Comparison of ENCODE assay signal across 1 cellular context in genomic region chr17:42378597-42379594, GRCh38.
TF ChIP-seq lines count a peak whose summit lies in the region.

No MANE protein-coding gene starts in this region.

TF ChIP-seq in GM12878, 131 proteins besides CTCF, POLR2A, EP300 and RAD21 (continued from another document):
- no peak for TF ChIP-seq E2F8 (IDR thresholded peaks at IDR 0.05; ENCODE audit: low read depth, partially characterized antibody)
- TF ChIP-seq TBL1XR1 (IDR thresholded peaks at IDR 0.05; ENCODE audit: low read depth, low read length): 0 out of 2 replicates have a peak, but pooled peaks have one; percentile 30
- peak; percentile 47; the same call in 1 of the 2 replicates for TF ChIP-seq IRF4 (IDR thresholded peaks at IDR 0.05; ENCODE audit: low read depth, low read length)
- TF ChIP-seq CHD1 (IDR thresholded peaks at IDR 0.05; ENCODE audit: low read depth, low read length): no peak
- TF ChIP-seq STAT3 (IDR thresholded peaks at IDR 0.05; ENCODE audit: low read depth, low read length): no peak
- TF ChIP-seq NFYA (IDR thresholded peaks at IDR 0.05; ENCODE audit: borderline replicate concordance, low read depth, low read length): no peak
- no peak for TF ChIP-seq GABPA (IDR thresholded peaks at IDR 0.05; ENCODE audit: low read depth)
- TF ChIP-seq BACH1 (IDR thresholded peaks at IDR 0.05; ENCODE audit: borderline replicate concordance): no peak
- TF ChIP-seq EZH2 (IDR thresholded peaks at IDR 0.05; ENCODE audit: borderline replicate concordance, control insufficient read depth, low read depth, low read length): no peak
- TF ChIP-seq RAD51 (IDR thresholded peaks at IDR 0.05): no peak
- TF ChIP-seq NKRF (conservative IDR thresholded peaks at IDR 0.05): no peak
- TF ChIP-seq MEF2A (IDR thresholded peaks at IDR 0.05; ENCODE audit: insufficient read depth, low read depth, low read length): no peak
- no peak for TF ChIP-seq SIX5 (IDR thresholded peaks at IDR 0.05; ENCODE audit: low read depth, low read length, severe bottlenecking)
- peak; percentile 92 for TF ChIP-seq RUNX3 (IDR thresholded peaks at IDR 0.05; ENCODE audit: low read length)
- TF ChIP-seq PRDM15 (CRISPR knock-in tag; IDR thresholded peaks at IDR 0.05): no peak
- TF ChIP-seq CEBPB (IDR thresholded peaks at IDR 0.05; ENCODE audit: borderline replicate concordance in 1 of 2, low read depth in 2 of 2, low read length in 2 of 2): peak in 1 of 2 experiments; percentile 70; a peak in 1 of 4 replicates
- no peak for TF ChIP-seq BHLHE40 (IDR thresholded peaks at IDR 0.05; ENCODE audit: borderline replicate concordance in 1 of 2, low read depth in 2 of 2, low read length in 1 of 2)
- no peak for TF ChIP-seq MAX (IDR thresholded peaks at IDR 0.05; ENCODE audit: low read depth, low read length)
- no peak for TF ChIP-seq TCF7 (IDR thresholded peaks at IDR 0.05; ENCODE audit: borderline replicate concordance)
- TF ChIP-seq MYC (IDR thresholded peaks at IDR 0.05; ENCODE audit: insufficient read depth, insufficient read length, insufficient replicate concordance, low read length, severe bottlenecking): no peak
- TF ChIP-seq SRF (IDR thresholded peaks at IDR 0.05; ENCODE audit: low read depth in 2 of 2, low read length in 2 of 2): peak in 1 of 2 experiments; percentile 71; a peak in 1 of 4 replicates
- TF ChIP-seq IKZF1 (conservative IDR thresholded peaks at IDR 0.05): peak; percentile 64
- no peak for TF ChIP-seq REST (IDR thresholded peaks at IDR 0.05; ENCODE audit: low read depth, low read length)
- TF ChIP-seq FOS (IDR thresholded peaks at IDR 0.05; ENCODE audit: borderline replicate concordance, extremely low read depth, insufficient read length): no peak
- no peak for TF ChIP-seq RB1 (IDR thresholded peaks at IDR 0.05; ENCODE audit: borderline replicate concordance)
TF ChIP-seq in GM12878: peak in this region for 35.
